8 cellular contexts compared by ENCODE assay signal in the genomic region with DNA sequence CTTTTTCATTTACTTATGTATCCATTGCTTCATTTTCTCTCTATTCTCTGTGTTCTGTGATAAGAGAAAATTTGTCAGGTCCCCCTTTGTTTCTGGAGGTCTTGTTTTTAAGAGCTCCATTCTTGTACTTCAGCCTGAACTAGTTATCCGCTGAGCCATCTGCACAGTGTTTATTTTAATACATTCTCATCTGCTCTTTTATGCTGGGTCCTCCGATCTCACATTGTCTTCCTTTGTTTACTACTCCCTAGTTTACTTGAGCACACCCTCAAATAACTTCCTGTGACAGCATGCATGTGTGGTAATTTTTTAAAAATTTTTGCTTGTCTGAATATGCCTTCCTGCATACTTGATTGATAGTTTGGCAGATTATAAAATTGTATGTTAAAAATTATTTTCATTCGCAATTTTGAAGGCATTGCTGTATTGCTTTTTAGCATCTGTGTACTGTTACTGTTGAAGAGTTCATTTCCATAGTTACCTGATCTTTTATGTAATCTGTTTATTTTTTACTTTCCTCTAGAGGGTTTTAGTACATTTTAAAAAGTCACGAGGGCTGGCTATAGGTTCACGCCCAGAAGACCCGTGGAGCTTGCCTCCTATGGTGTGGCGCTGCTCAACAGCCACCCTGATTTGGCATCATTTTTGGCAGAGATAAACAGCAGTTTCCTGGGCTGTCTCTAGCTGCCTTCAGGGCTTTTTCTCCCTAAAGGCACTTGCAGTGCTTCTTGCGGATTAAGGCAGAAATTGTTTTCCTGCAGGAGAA. TPM values are rescaled to one million over a fixed set of nuclear protein-coding genes. Genes with fewer than 3 reads are reported as not detected.
DNase-seq lines count a peak whose midpoint lies in the region; ATAC-seq and TF ChIP-seq lines count a peak whose summit lies in the region.

No MANE protein-coding gene starts in this region.

- WGBS in body of pancreas, 2 donors = 25 to 39% methylated on average over 8 of the region's 8 CpGs
- 44 to 53% methylated on average over 4 to 8 of the region's 8 CpGs for WGBS in transverse colon (ENCODE audit: low coverage in 1 of 2), 2 donors
- WGBS in testis, 2 donors = 30 to 37% methylated on average over 8 of the region's 8 CpGs

- peak; percentile 33 for ATAC-seq in body of pancreas
- ATAC-seq in left colon = peak; percentile 52
- ATAC-seq in GM21723 (IDR thresholded peaks at IDR 0.05; ENCODE audit: unreplicated experiment) = no peak

- H3K27me3 ChIP-seq in body of pancreas = no peaks in the 10 kb centered on the region
- H3K27me3 ChIP-seq in transverse colon = no peaks in the 10 kb centered on the region
- H3K27me3 ChIP-seq in testis = no peaks in the 10 kb centered on the region

- H3K36me3 ChIP-seq in body of pancreas (replicated peaks in 1 of 2; ENCODE audit: insufficient read depth in 1 of 2, low read depth in 2 of 2) = no peaks in the 10 kb centered on the region
- no peaks in the 10 kb centered on the region for H3K36me3 ChIP-seq in transverse colon
- no peaks in the 10 kb centered on the region for H3K36me3 ChIP-seq in testis (ENCODE audit: low read depth, missing control alignments)

- H3K4me1 ChIP-seq in body of pancreas (peaks cover 32% of the 10 kb centered on the region), transverse colon (peaks cover 3 to 57% (median 37%) of the 10 kb centered on the region in 4 donors), testis (peaks cover 15% of the 10 kb centered on the region)

- H3K9me3 ChIP-seq in body of pancreas (no peaks in the 10 kb centered on the region), transverse colon (no peaks in the 10 kb centered on the region), testis (no peaks in the 10 kb centered on the region)

- DNase-seq in DMS 273 (lab: John Stamatoyannopoulos, UW; ENCODE audit: unreplicated experiment) (peak; percentile 94), NCI-H1694 treated with DMSO at 0.1 percent for 48 hours (lab: John Stamatoyannopoulos, UW) (peak; percentile 91), body of pancreas (no peak), left colon (no peak), transverse colon (no peak), ACHN (no peak), testis (no peak)

- no peak for TF ChIP-seq EP300 in transverse colon (IDR thresholded peaks at IDR 0.05; ENCODE audit: low read depth)

- peak overlapping the region in 3 of 4 donors; percentile 4 to 53 (median 34) for H3K27ac ChIP-seq in body of pancreas
- H3K27ac ChIP-seq in transverse colon = peak overlapping the region; percentile 35 to 66 (median 58)
- no peak overlapping the region for H3K27ac ChIP-seq in testis

- intact Hi-C loops in body of pancreas (cut with DNase I) = no loop called here
- intact Hi-C loops in left colon (cut with DNase I, micrococcal nuclease) = no loop called here
- intact Hi-C loops in transverse colon (cut with DNase I; ENCODE audit: low total_unique reads) = no loop called here
- intact Hi-C loops in testis (cut with DNase I; ENCODE audit: low total_unique reads) = no loop called here

- no peak for TF ChIP-seq CTCF in body of pancreas (IDR thresholded peaks at IDR 0.05)
- TF ChIP-seq CTCF in transverse colon (IDR thresholded peaks at IDR 0.05) = no peak
- no peak for TF ChIP-seq CTCF in testis (IDR thresholded peaks at IDR 0.05)

- H3K4me3 ChIP-seq in body of pancreas (no peak overlapping the region), transverse colon (no peak overlapping the region), testis (no peak overlapping the region)

- in situ Hi-C loops in transverse colon (cut with MboI; ENCODE audit: low pct_ligation_motif_present in 1 of 4, low pct_unique_long_range_greater_than_20kb in 1 of 4, low sequenced_read_pairs in 3 of 4) = no loop called here
- in situ Hi-C loops in ACHN (cut with HindIII; ENCODE audit: low pct_ligation_motif_present, low pct_unique_long_range_greater_than_20kb, low sequenced_read_pairs) = no loop called here

- TF ChIP-seq POLR2A in body of pancreas (IDR thresholded peaks at IDR 0.05) = no peak
- no peak for TF ChIP-seq POLR2A in transverse colon (IDR thresholded peaks at IDR 0.05)
- no peak for TF ChIP-seq POLR2A in testis (IDR thresholded peaks at IDR 0.05)

RNA-seq across cellular contexts. Expression of gene RSBN1L, which starts 31.9 kb away (rescaled TPM):
- total RNA-seq in body of pancreas (10 to 100 TPM; 15.8 to 16.2 TPM), left colon (10 to 100 TPM; 20.8 to 22.5 TPM), transverse colon (10 to 100 TPM; 13.7 to 26.2 (median 19.8) TPM), testis (10 to 100 TPM; 38.1 to 40.1 TPM)
- polyA plus RNA-seq in testis (ENCODE audit: insufficient read depth, low read depth, low replicate concordance) = 33.0 TPM

Comparison
In these comparisons a context has a peak if more than half of its experiments do, and no peak if none do; other contexts are left out.
1. DNase-seq: peak in DMS 273 (single experiment) and NCI-H1694 treated with DMSO at 0.1 percent for 48 hours (single experiment); none in body of pancreas (0 of 4), left colon (0 of 2), transverse colon (single experiment), ACHN (single experiment) and testis (single experiment).
2. H3K27ac ChIP-seq: peak in body of pancreas (3 of 4) and transverse colon (4 of 4); none in testis (0 of 2).